6 cellular contexts compared by ENCODE assay signal in genomic region chr7:100171087-100171681, GRCh38. TPM values are rescaled to one million over a fixed set of nuclear protein-coding genes. Genes with fewer than 3 reads are reported as not detected.
DNase-seq lines count a peak whose midpoint lies in the region; ATAC-seq lines count a peak whose summit lies in the region.

No MANE protein-coding gene starts in this region.

- no peaks in the 10 kb centered on the region for H3K27me3 ChIP-seq in CD4-positive, CD25-positive, alpha-beta regulatory T cell (ENCODE audit: control insufficient read depth, insufficient read depth, low read length)

- H3K27ac ChIP-seq in CD4-positive, CD25-positive, alpha-beta regulatory T cell (ENCODE audit: insufficient read depth, low read length, poor library complexity, severe bottlenecking): peak overlapping the region; percentile 23

- H3K4me1 ChIP-seq in CD4-positive, CD25-positive, alpha-beta regulatory T cell (ENCODE audit: control insufficient read depth, insufficient read depth, low read length, poor library complexity, severe bottlenecking): peaks cover 60% of the 10 kb centered on the region

- no peaks in the 10 kb centered on the region for H3K9me3 ChIP-seq in CD4-positive, CD25-positive, alpha-beta regulatory T cell (ENCODE audit: control insufficient read depth in 2 of 2, low read length in 2 of 2)

- peaks cover 52% of the 10 kb centered on the region for H3K27me3 Mint-ChIP-seq in CD4-positive, CD25-positive, alpha-beta regulatory T cell
- H3K27me3 Mint-ChIP-seq in activated T-cell treated with anti-CD3 and anti-CD28 coated beads, Interleukin-2, amount 50 U/mL, for 24 hours: peaks cover 2% of the 10 kb centered on the region

- peak overlapping the region; percentile 79 to 93 (median 84) for H3K4me3 Mint-ChIP-seq in CD4-positive, CD25-positive, alpha-beta regulatory T cell
- peak overlapping the region; percentile 4 for H3K4me3 Mint-ChIP-seq in activated T-cell treated with anti-CD3 and anti-CD28 coated beads, Interleukin-2, amount 50 U/mL, for 24 hours

- H3K9me3 Mint-ChIP-seq in CD4-positive, CD25-positive, alpha-beta regulatory T cell: peaks cover 0 to 3% (median 0%) of the 10 kb centered on the region in 7 donors
- H3K9me3 Mint-ChIP-seq in activated T-cell treated with anti-CD3 and anti-CD28 coated beads, Interleukin-2, amount 50 U/mL, for 24 hours: no peaks in the 10 kb centered on the region

- H3K4me3 ChIP-seq in CD4-positive, CD25-positive, alpha-beta regulatory T cell (ENCODE audit: low read depth, low read length): no peak overlapping the region

- DNase-seq in CD4-positive, CD25-positive, alpha-beta regulatory T cell: peak in 1 of 3 donors; percentile 61
- DNase-seq in activated T-cell treated with anti-CD3 and anti-CD28 coated beads, Interleukin-2, amount 50 U/mL, for 24 hours: peak; percentile 58
- DNase-seq in left lobe of liver (ENCODE audit: low spot score) (no peak), NCI-H1417 treated with DMSO at 0.1 percent for 48 hours (lab: John Stamatoyannopoulos, UW) (no peak), NCI-H1436 (lab: John Stamatoyannopoulos, UW) (no peak), HCEC 1CT (no peak)

- H3K4me1 Mint-ChIP-seq in CD4-positive, CD25-positive, alpha-beta regulatory T cell: peaks cover 8 to 69% (median 44%) of the 10 kb centered on the region in 4 donors
- peaks cover 55% of the 10 kb centered on the region for H3K4me1 Mint-ChIP-seq in activated T-cell treated with anti-CD3 and anti-CD28 coated beads, Interleukin-2, amount 50 U/mL, for 24 hours (ENCODE audit: low read depth)

- no peaks in the 10 kb centered on the region for H3K36me3 ChIP-seq in CD4-positive, CD25-positive, alpha-beta regulatory T cell (ENCODE audit: control insufficient read depth, insufficient read depth, low read length)

- peak; percentile 23 to 36 for ATAC-seq in CD4-positive, CD25-positive, alpha-beta regulatory T cell (ENCODE audit: low read depth in 2 of 2)
- ATAC-seq in left lobe of liver: peak; percentile 44

- H3K36me3 Mint-ChIP-seq in CD4-positive, CD25-positive, alpha-beta regulatory T cell: no peaks in the 10 kb centered on the region
- H3K36me3 Mint-ChIP-seq in activated T-cell treated with anti-CD3 and anti-CD28 coated beads, Interleukin-2, amount 50 U/mL, for 24 hours (ENCODE audit: low read depth): no peaks in the 10 kb centered on the region

- peak overlapping the region in 2 of 3 donors; percentile 86 to 92 for H3K27ac Mint-ChIP-seq in CD4-positive, CD25-positive, alpha-beta regulatory T cell
- no peak overlapping the region for H3K27ac Mint-ChIP-seq in activated T-cell treated with anti-CD3 and anti-CD28 coated beads, Interleukin-2, amount 50 U/mL, for 24 hours

RNA-seq across cellular contexts. Expression of gene GAL3ST4, which starts 2.8 kb away (rescaled TPM):
- total RNA-seq in CD4-positive, CD25-positive, alpha-beta regulatory T cell: 6.1 TPM
- polyA plus RNA-seq in CD4-positive, CD25-positive, alpha-beta regulatory T cell: 1 to 10 TPM; 2.6 to 7.7 (median 5.3) TPM
- total RNA-seq in left lobe of liver: 0.35 TPM

RNA-seq across cellular contexts. Expression of gene GPC2, which starts 6.0 kb away (rescaled TPM):
- 7.0 TPM for total RNA-seq in CD4-positive, CD25-positive, alpha-beta regulatory T cell
- under 1 TPM in 3 of 4 donors, not detected in 1; 0.16 to 0.27 (median 0.23) TPM for polyA plus RNA-seq in CD4-positive, CD25-positive, alpha-beta regulatory T cell
- total RNA-seq in left lobe of liver: 0.18 TPM

RNA-seq across cellular contexts. Expression of gene STAG3, which starts 6.5 kb away (rescaled TPM):
- total RNA-seq in CD4-positive, CD25-positive, alpha-beta regulatory T cell: 6.2 TPM
- 1 to 10 TPM in 1 of 4 donors, under 1 TPM in 3; 0.53 to 4.0 (median 0.77) TPM for polyA plus RNA-seq in CD4-positive, CD25-positive, alpha-beta regulatory T cell
- 3.1 TPM for total RNA-seq in left lobe of liver

RNA-seq across cellular contexts. Expression of gene TRAPPC14, which starts 12.7 kb away (rescaled TPM):
- 54.6 TPM for total RNA-seq in CD4-positive, CD25-positive, alpha-beta regulatory T cell
- 1 to 10 TPM; 2.3 to 4.3 (median 3.9) TPM for polyA plus RNA-seq in CD4-positive, CD25-positive, alpha-beta regulatory T cell
- total RNA-seq in left lobe of liver: 7.9 TPM

RNA-seq across cellular contexts. Expression of gene LAMTOR4, which starts 22.5 kb away (rescaled TPM):
- 136 TPM for total RNA-seq in CD4-positive, CD25-positive, alpha-beta regulatory T cell
- 100 to 1,000 TPM; 450 to 474 (median 465) TPM for polyA plus RNA-seq in CD4-positive, CD25-positive, alpha-beta regulatory T cell
- total RNA-seq in left lobe of liver: 40.9 TPM
